26 cellular contexts compared by ENCODE assay signal in the genomic region with DNA sequence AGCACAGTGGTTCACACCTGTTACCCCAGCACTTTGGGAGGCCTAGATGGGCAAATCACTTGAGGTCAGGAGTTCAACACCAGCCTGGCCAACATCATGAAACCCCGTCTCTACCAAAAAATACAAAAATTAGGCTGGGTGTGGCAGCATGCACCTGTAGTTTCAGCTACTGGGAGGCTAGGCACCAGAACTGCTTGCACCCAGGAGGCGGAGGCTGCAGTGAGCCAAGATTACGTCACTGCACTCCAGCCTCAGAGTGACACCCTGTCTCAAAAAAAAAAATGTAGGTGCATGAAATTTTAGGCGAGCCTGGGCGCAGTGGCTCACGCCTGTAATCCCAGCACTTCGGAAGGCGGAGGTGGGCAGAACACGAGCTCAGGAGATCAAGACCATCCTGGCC. TPM values are rescaled to one million over a fixed set of nuclear protein-coding genes. Genes with fewer than 3 reads are reported as not detected.
A peak's percentile ranks its signal among the peaks of the same experiment; 100 is the strongest.
DNase-seq lines count a peak whose midpoint lies in the region; ATAC-seq and TF ChIP-seq lines count a peak whose summit lies in the region.
"Had no signal": no experiment of that assay in that cellular context is flagged by ENCODE, and none has a peak within 500 bp of the region (broad histone marks: within the 10 kb centered on the region; RNA-seq: fewer than 3 reads in every experiment).

No MANE protein-coding gene starts in this region.

- no peak overlapping the region for H2AFZ ChIP-seq in MM.1S (ENCODE audit: low read length)
- no peak overlapping the region for H2AFZ ChIP-seq in Karpas-422 (ENCODE audit: low read length)
- H2AFZ ChIP-seq: GM23248 had no signal

- H3K36me3 Mint-ChIP-seq in T-helper 17 cell (ENCODE audit: low read depth) = peaks cover 2% of the 10 kb centered on the region

- TF ChIP-seq POLR2A in vagina (IDR thresholded peaks at IDR 0.05) = no peak

- TF ChIP-seq CTCF in MM.1S (IDR thresholded peaks at IDR 0.05; ENCODE audit: low read length) = no peak
- no peak for TF ChIP-seq CTCF in vagina (IDR thresholded peaks at IDR 0.05)

- peaks cover 4% of the 10 kb centered on the region; the same call in 1 of the 2 replicates for H3F3A ChIP-seq in MM.1S (ENCODE audit: insufficient read depth, low read length)

- peaks cover 29% of the 10 kb centered on the region for H3K4me1 Mint-ChIP-seq in T-helper 17 cell
- H3K4me1 Mint-ChIP-seq: H9 had no signal

- H3K4me3 ChIP-seq in MM.1S (ENCODE audit: low read length) (no peak overlapping the region), vagina (no peak overlapping the region), Karpas-422 (ENCODE audit: low read length) (no peak overlapping the region)
- H3K4me3 ChIP-seq: BLaER1, GM23248, K562, Peyer's patch, SK-N-MC had no signal

- ATAC-seq in Right ventricle myocardium superior (ENCODE audit: poor library complexity) (peak; percentile 34), Right ventricle myocardium inferior (no peak), T-helper 17 cell (no peak)
- ATAC-seq: HepG2, K562 had no signal

- H3K27ac ChIP-seq in MM.1S (ENCODE audit: low read length) (peak overlapping the region; percentile 2; the same call in 1 of the 2 replicates), vagina (no peak overlapping the region), Karpas-422 (ENCODE audit: low read length) (no peak overlapping the region)
- H3K27ac ChIP-seq: BLaER1, GM23248, HL-60, Peyer's patch, SK-N-MC had no signal

- H3K4me3 Mint-ChIP-seq in T-helper 17 cell = no peak overlapping the region
- H3K4me3 Mint-ChIP-seq: CD4-positive, alpha-beta memory T cell; H9 had no signal

- no peaks in the 10 kb centered on the region for H3K9me3 ChIP-seq in MM.1S (replicated peaks; ENCODE audit: insufficient read depth, low read length)
- no peaks in the 10 kb centered on the region for H3K9me3 ChIP-seq in T-helper 17 cell (ENCODE audit: control insufficient read depth, low read length, poor library complexity, severe bottlenecking)
- no peaks in the 10 kb centered on the region for H3K9me3 ChIP-seq in vagina
- H3K9me3 ChIP-seq in Karpas-422 (ENCODE audit: low read length) = no peaks in the 10 kb centered on the region
- H3K9me3 ChIP-seq: BLaER1, Caco-2, Peyer's patch had no signal

- no peak overlapping the region; the same call in 1 of the 2 replicates for H3K4me2 ChIP-seq in MM.1S (ENCODE audit: low read depth, low read length)
- no peak overlapping the region for H3K4me2 ChIP-seq in Karpas-422 (ENCODE audit: low read depth, low read length, poor library complexity, severe bottlenecking)
- H3K4me2 ChIP-seq: BLaER1 had no signal

- H3K27me3 ChIP-seq in MM.1S (replicated peaks; ENCODE audit: insufficient read depth, low read length) = no peaks in the 10 kb centered on the region
- H3K27me3 ChIP-seq in vagina = no peaks in the 10 kb centered on the region
- no peaks in the 10 kb centered on the region for H3K27me3 ChIP-seq in Karpas-422 (ENCODE audit: low read length)
- H3K27me3 ChIP-seq: BLaER1, Peyer's patch had no signal

- H3K9me2 ChIP-seq in MM.1S (replicated peaks; ENCODE audit: insufficient read depth, low read length) = no peaks in the 10 kb centered on the region
- no peaks in the 10 kb centered on the region for H3K9me2 ChIP-seq in Karpas-422 (replicated peaks; ENCODE audit: insufficient read depth, low read length)

- H3K79me2 ChIP-seq in MM.1S (ENCODE audit: low read length) = peaks cover 96% of the 10 kb centered on the region
- H3K79me2 ChIP-seq in Karpas-422 (ENCODE audit: low read length) = peaks cover 79% of the 10 kb centered on the region

- H3K36me3 ChIP-seq in MM.1S (replicated peaks; ENCODE audit: insufficient read depth, low read length) = peaks cover 6% of the 10 kb centered on the region; the same call in 1 of the 2 replicates
- peaks cover 0 to 37% of the 10 kb centered on the region in 2 donors for H3K36me3 ChIP-seq in vagina
- H3K36me3 ChIP-seq in Karpas-422 (ENCODE audit: insufficient read depth, low read length) = peaks cover 28% of the 10 kb centered on the region; the same call in 1 of the 2 replicates

- H3K9ac ChIP-seq in MM.1S (ENCODE audit: low read length) (no peak overlapping the region), Karpas-422 (ENCODE audit: low read length) (no peak overlapping the region)
- H3K9ac ChIP-seq: BLaER1, GM23248 had no signal

- H3K4me1 ChIP-seq in MM.1S (ENCODE audit: low read length) = peaks cover 17% of the 10 kb centered on the region
- H3K4me1 ChIP-seq in vagina = peaks cover 5% of the 10 kb centered on the region
- H3K4me1 ChIP-seq in Karpas-422 (ENCODE audit: low read length) = no peaks in the 10 kb centered on the region
- H3K4me1 ChIP-seq: BLaER1, Caco-2 had no signal

- DNase-seq in Right ventricle myocardium superior (no peak), Right ventricle myocardium inferior (ENCODE audit: missing footprints) (no peak), MM.1S (peak; percentile 35), T-helper 17 cell (no peak), head of caudate nucleus (peak in 41 of 42 donors; percentile 15 to 84 (median 52)), vagina (ENCODE audit: extremely low spot score in 2 of 2) (no peak), Karpas-422 (no peak)
- DNase-seq: ACHN; Caco-2; CD4-positive, alpha-beta memory T cell; DND-41; GM23248; H9; NCI-H1105; NCI-H146; NCI-H2029 treated with DMSO at 0.1 percent for 48 hours; NCI-H226; NCI-H524; NCI-H82; Peyer's patch; SHP77 had no signal

- H3K27ac Mint-ChIP-seq in T-helper 17 cell = peak overlapping the region; percentile 57

- H4K20me1 ChIP-seq in MM.1S (ENCODE audit: insufficient read depth, low read length) (peaks cover 4% of the 10 kb centered on the region), Karpas-422 (ENCODE audit: insufficient read depth, low read depth, low read length) (peaks cover 16% of the 10 kb centered on the region; the same call in 1 of the 2 replicates)

- intact Hi-C loops in Right ventricle myocardium superior (cut with DNase I) (no loop called here), Right ventricle myocardium inferior (cut with DNase I) (no loop called here), head of caudate nucleus (cut with DNase I) (no loop called here), vagina (cut with DNase I) (no loop called here)

- H3K27me3 Mint-ChIP-seq in T-helper 17 cell = no peaks in the 10 kb centered on the region
- H3K27me3 Mint-ChIP-seq: CD4-positive, alpha-beta memory T cell had no signal

RNA-seq across cellular contexts. Expression of a gene that starts 9.6 kb away (rescaled TPM):
- 76.2 TPM for total RNA-seq in Right ventricle myocardium superior
- 71.5 TPM for total RNA-seq in Right ventricle myocardium inferior
- total RNA-seq in T-helper 17 cell = 100 to 1,000 TPM; 112 to 116 TPM
- 57.0 TPM for total RNA-seq in vagina
- 37.2 and 50.9 TPM in 2 replicates for total RNA-seq in Karpas-422 (2014; rRNA removed; shearing (Covaris generic); ENCODE audit: low replicate concordance)

RNA-seq across cellular contexts. Expression of a gene that starts 25.7 kb away (rescaled TPM):
- total RNA-seq in Right ventricle myocardium superior (36.8 TPM), Right ventricle myocardium inferior (40.9 TPM), T-helper 17 cell (10 to 100 TPM; 51.2 to 52.6 TPM), vagina (45.4 TPM)
- 49.0 and 51.2 TPM in 2 replicates for total RNA-seq in Karpas-422 (2014; rRNA removed; shearing (Covaris generic); ENCODE audit: low replicate concordance)

RNA-seq across cellular contexts. Expression of a gene that starts 30.5 kb away (rescaled TPM):
- total RNA-seq in Right ventricle myocardium superior (10.6 TPM), Right ventricle myocardium inferior (10.4 TPM), T-helper 17 cell (10 to 100 TPM; 15.3 to 22.9 TPM), vagina (29.0 TPM)
- 27.5 and 43.4 TPM in 2 replicates for total RNA-seq in Karpas-422 (2014; rRNA removed; shearing (Covaris generic); ENCODE audit: low replicate concordance)

Comparison
In these comparisons a context has a peak if more than half of its experiments do, and no peak if none do; other contexts are left out.
1. DNase-seq: peak in MM.1S (single experiment) and head of caudate nucleus (41 of 42); none in Right ventricle myocardium superior (single experiment), Right ventricle myocardium inferior (single experiment), T-helper 17 cell (0 of 3), vagina (0 of 2) and Karpas-422 (single experiment).